Comparison of ENCODE assay signal across 3 cellular contexts in the genomic region with DNA sequence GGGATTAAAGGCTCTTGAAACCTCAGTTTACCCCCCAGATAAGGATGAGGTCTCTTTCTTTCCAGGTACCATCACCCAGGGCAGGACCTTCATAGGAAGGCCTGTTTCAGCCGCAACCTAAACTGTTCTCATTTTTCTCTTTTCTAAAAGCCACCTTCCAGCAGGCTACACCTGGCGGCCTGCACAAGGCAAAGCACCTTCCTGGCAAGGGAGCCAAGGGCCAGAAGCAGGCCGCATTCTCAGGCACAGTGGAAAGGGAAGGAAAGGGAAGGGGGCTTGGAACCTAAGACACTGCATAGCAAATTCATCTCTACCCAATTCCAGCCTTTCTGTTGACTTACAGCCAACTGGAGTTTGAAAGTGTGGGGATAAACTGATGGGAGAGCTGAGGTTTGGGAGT.
TF ChIP-seq lines count a peak whose summit lies in the region.

No MANE protein-coding gene starts in this region.

TF ChIP-seq in liver, 16 proteins besides CTCF, POLR2A, EP300 and RAD21:
- TF ChIP-seq NR2F2 (IDR thresholded peaks at IDR 0.05): no peak
TF ChIP-seq in liver: peak in this region for 0.

TF ChIP-seq in HepG2, 621 proteins besides CTCF, POLR2A, EP300 and RAD21 (continues in another document):
- TF ChIP-seq POLR2AphosphoS5 (IDR thresholded peaks at IDR 0.05; ENCODE audit: low read depth, low read length): no peak
- no peak for TF ChIP-seq ZNF7 (CRISPR knock-in tag; IDR thresholded peaks at IDR 0.05)
- no peak for TF ChIP-seq RERE (CRISPR knock-in tag; IDR thresholded peaks at IDR 0.05; ENCODE audit: low read depth)
- no peak for TF ChIP-seq ZSCAN5A (CRISPR knock-in tag; IDR thresholded peaks at IDR 0.05; ENCODE audit: borderline replicate concordance)
- no peak for TF ChIP-seq ZNF672 (CRISPR knock-in tag; IDR thresholded peaks at IDR 0.05)
- no peak for TF ChIP-seq TCF7 (IDR thresholded peaks at IDR 0.05; ENCODE audit: low read depth)
- no peak for TF ChIP-seq DRAP1 (CRISPR knock-in tag; IDR thresholded peaks at IDR 0.05)
- no peak for TF ChIP-seq DNMT3B (CRISPR knock-in tag; conservative IDR thresholded peaks at IDR 0.05)
- no peak for TF ChIP-seq CEBPG (CRISPR knock-in tag; IDR thresholded peaks at IDR 0.05)
- TF ChIP-seq, protein P1, sequence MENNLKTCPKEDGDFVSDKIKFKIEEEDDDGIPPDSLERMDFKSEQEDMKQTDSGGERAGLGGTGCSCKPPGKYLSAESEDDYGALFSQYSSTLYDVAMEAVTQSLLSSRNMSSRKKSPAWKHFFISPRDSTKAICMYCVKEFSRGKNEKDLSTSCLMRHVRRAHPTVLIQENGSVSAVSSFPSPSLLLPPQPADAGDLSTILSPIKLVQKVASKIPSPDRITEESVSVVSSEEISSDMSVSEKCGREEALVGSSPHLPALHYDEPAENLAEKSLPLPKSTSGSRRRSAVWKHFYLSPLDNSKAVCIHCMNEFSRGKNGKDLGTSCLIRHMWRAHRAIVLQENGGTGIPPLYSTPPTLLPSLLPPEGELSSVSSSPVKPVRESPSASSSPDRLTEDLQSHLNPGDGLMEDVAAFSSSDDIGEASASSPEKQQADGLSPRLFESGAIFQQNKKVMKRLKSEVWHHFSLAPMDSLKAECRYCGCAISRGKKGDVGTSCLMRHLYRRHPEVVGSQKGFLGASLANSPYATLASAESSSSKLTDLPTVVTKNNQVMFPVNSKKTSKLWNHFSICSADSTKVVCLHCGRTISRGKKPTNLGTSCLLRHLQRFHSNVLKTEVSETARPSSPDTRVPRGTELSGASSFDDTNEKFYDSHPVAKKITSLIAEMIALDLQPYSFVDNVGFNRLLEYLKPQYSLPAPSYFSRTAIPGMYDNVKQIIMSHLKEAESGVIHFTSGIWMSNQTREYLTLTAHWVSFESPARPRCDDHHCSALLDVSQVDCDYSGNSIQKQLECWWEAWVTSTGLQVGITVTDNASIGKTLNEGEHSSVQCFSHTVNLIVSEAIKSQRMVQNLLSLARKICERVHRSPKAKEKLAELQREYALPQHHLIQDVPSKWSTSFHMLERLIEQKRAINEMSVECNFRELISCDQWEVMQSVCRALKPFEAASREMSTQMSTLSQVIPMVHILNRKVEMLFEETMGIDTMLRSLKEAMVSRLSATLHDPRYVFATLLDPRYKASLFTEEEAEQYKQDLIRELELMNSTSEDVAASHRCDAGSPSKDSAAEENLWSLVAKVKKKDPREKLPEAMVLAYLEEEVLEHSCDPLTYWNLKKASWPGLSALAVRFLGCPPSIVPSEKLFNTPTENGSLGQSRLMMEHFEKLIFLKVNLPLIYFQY (CRISPR knock-in tag; IDR thresholded peaks at IDR 0.05; ENCODE audit: borderline replicate concordance): no peak
- TF ChIP-seq ETV5 (CRISPR knock-in tag; IDR thresholded peaks at IDR 0.05; ENCODE audit: borderline replicate concordance): no peak
- no peak for TF ChIP-seq ZNF225 (CRISPR knock-in tag; IDR thresholded peaks at IDR 0.05)
- no peak for TF ChIP-seq SPEN (CRISPR knock-in tag; IDR thresholded peaks at IDR 0.05; ENCODE audit: low read depth)
- TF ChIP-seq SYNCRIP (IDR thresholded peaks at IDR 0.05; ENCODE audit: insufficient read depth, low read depth, low read length): no peak
- no peak for TF ChIP-seq ZNF737 (CRISPR knock-in tag; IDR thresholded peaks at IDR 0.05; ENCODE audit: borderline replicate concordance)
- no peak for TF ChIP-seq KAT7 (CRISPR knock-in tag; IDR thresholded peaks at IDR 0.05; ENCODE audit: borderline replicate concordance)

TF ChIP-seq in K562, 482 proteins besides CTCF, POLR2A, EP300 and RAD21:
- TF ChIP-seq, protein P2, sequence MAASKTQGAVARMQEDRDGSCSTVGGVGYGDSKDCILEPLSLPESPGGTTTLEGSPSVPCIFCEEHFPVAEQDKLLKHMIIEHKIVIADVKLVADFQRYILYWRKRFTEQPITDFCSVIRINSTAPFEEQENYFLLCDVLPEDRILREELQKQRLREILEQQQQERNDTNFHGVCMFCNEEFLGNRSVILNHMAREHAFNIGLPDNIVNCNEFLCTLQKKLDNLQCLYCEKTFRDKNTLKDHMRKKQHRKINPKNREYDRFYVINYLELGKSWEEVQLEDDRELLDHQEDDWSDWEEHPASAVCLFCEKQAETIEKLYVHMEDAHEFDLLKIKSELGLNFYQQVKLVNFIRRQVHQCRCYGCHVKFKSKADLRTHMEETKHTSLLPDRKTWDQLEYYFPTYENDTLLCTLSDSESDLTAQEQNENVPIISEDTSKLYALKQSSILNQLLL (CRISPR knock-in tag; IDR thresholded peaks at IDR 0.05; ENCODE audit: borderline replicate concordance): no peak
- TF ChIP-seq TCF15 (CRISPR knock-in tag; IDR thresholded peaks at IDR 0.05) (no peak), NCOA2 (IDR thresholded peaks at IDR 0.05; ENCODE audit: partially characterized antibody in 2 of 2) (no peak)
